In genomic region chr11:63869171-63869591, GRCh38 we compare ENCODE assay signal across 13 cellular contexts. TPM values are rescaled to one million over a fixed set of nuclear protein-coding genes. Genes with fewer than 3 reads are reported as not detected.
DNase-seq lines count a peak whose midpoint lies in the region; ATAC-seq and TF ChIP-seq lines count a peak whose summit lies in the region.
"Had no signal": no experiment of that assay in that cellular context is flagged by ENCODE, and none has a peak within 500 bp of the region (broad histone marks: within the 10 kb centered on the region; RNA-seq: fewer than 3 reads in every experiment).

No MANE protein-coding gene starts in this region.

- H3K4me1 ChIP-seq in breast epithelium (peaks cover 15 to 48% of the 10 kb centered on the region in 2 donors), upper lobe of left lung (peaks cover 88 to 97% (median 94%) of the 10 kb centered on the region in 4 donors), HAP-1 (peaks cover 4% of the 10 kb centered on the region; the same call in 1 of the 2 replicates)

- no peaks in the 10 kb centered on the region for H3K27me3 Mint-ChIP-seq in MCF 10A (ENCODE audit: insufficient read depth, unreplicated experiment)
- no peaks in the 10 kb centered on the region for H3K27me3 Mint-ChIP-seq in activated naive CD8-positive, alpha-beta T cell

- ATAC-seq in left colon = peak; percentile 53
- ATAC-seq in upper lobe of left lung (ENCODE audit: low FRiP score in 2 of 2) = no peak
- ATAC-seq in GM19351 (IDR thresholded peaks at IDR 0.05; ENCODE audit: unreplicated experiment) = no peak
- ATAC-seq in HG03565 (IDR thresholded peaks at IDR 0.05; ENCODE audit: unreplicated experiment) = no peak

- no peak overlapping the region for H3K4me3 Mint-ChIP-seq in MCF 10A (ENCODE audit: unreplicated experiment)
- peak overlapping the region; percentile 43 for H3K4me3 Mint-ChIP-seq in activated naive CD8-positive, alpha-beta T cell

- TF ChIP-seq CTCF in breast epithelium (IDR thresholded peaks at IDR 0.05) (no peak), MCF 10A (IDR thresholded peaks at IDR 0.05; ENCODE audit: unreplicated experiment) (no peak), upper lobe of left lung (IDR thresholded peaks at IDR 0.05) (no peak)

- intact Hi-C loops in breast epithelium (cut with DNase I; ENCODE audit: low total_unique reads) (no loop called here), MCF 10A (cut with micrococcal nuclease) (no loop called here), left colon (cut with DNase I, micrococcal nuclease) (no loop called here)

- DNase-seq in breast epithelium (ENCODE audit: low spot score in 2 of 2) (no peak), MCF 10A (ENCODE audit: unreplicated experiment) (no peak), left colon (peak; percentile 73 to 79), upper lobe of left lung (peak in 1 of 2 donors; percentile 51), HAP-1 (ENCODE audit: low spot score in 2 of 2) (no peak)
- DNase-seq: activated naive CD4-positive, alpha-beta T cell treated with anti-CD3 and anti-CD28 coated beads, Interleukin-2, amount 50 U/mL, for 16 hours; NCI-H1436 treated with DMSO at 0.1 percent for 48 hours; stimulated activated CD4-positive, alpha-beta T cell treated with anti-CD3 and anti-CD28 coated beads, Interleukin-2, amount 100 ng/mL, for 48 hours had no signal

- no peak overlapping the region for H3K27ac Mint-ChIP-seq in MCF 10A (ENCODE audit: low read depth, unreplicated experiment)
- H3K27ac Mint-ChIP-seq in activated naive CD8-positive, alpha-beta T cell = peak overlapping the region; percentile 77

- H3K27me3 ChIP-seq in breast epithelium (no peaks in the 10 kb centered on the region), upper lobe of left lung (no peaks in the 10 kb centered on the region), HAP-1 (ENCODE audit: low read depth) (no peaks in the 10 kb centered on the region)
- H3K27me3 ChIP-seq: tibial nerve had no signal

- POLR2A ChIA-PET in MCF 10A (lab: Yijun Ruan, JAX) = interaction anchor here (0.5 to 2.7 kb wide), 3 partner anchors 20 to 30 kb away, joined by 3 to 19 read pairs (median 14); partner anchors contain the start of gene MARK2

- TF ChIP-seq EP300 in upper lobe of left lung (IDR thresholded peaks at IDR 0.05) = no peak

- H3K36me3 ChIP-seq in breast epithelium (no peaks in the 10 kb centered on the region), upper lobe of left lung (no peaks in the 10 kb centered on the region), HAP-1 (replicated peaks) (0 out of 2 replicates have a peak, but pooled peaks cover 4% of the 10 kb centered on the region)
- H3K36me3 ChIP-seq: tibial nerve had no signal

- peaks cover 47% of the 10 kb centered on the region for H3K4me1 Mint-ChIP-seq in MCF 10A (ENCODE audit: insufficient read depth, unreplicated experiment)
- peaks cover 83% of the 10 kb centered on the region for H3K4me1 Mint-ChIP-seq in activated naive CD8-positive, alpha-beta T cell (ENCODE audit: low read depth)

- no peaks in the 10 kb centered on the region for H3K9me3 Mint-ChIP-seq in MCF 10A (ENCODE audit: unreplicated experiment)
- H3K9me3 Mint-ChIP-seq in activated naive CD8-positive, alpha-beta T cell (ENCODE audit: low read depth) = no peaks in the 10 kb centered on the region
- H3K9me3 Mint-ChIP-seq: CD14-positive monocyte had no signal

- H3K4me3 ChIP-seq in breast epithelium = no peak overlapping the region
- no peak overlapping the region for H3K4me3 ChIP-seq in upper lobe of left lung
- no peak overlapping the region for H3K4me3 ChIP-seq in HAP-1
- H3K4me3 ChIP-seq: tibial nerve had no signal

- H3K27ac ChIP-seq in breast epithelium (peak overlapping the region; percentile 74 to 75), upper lobe of left lung (peak overlapping the region; percentile 32 to 76 (median 64))

- in situ Hi-C loops in HAP-1 (cut with MboI; ENCODE audit: low sequenced_read_pairs) = no loop called here

- no TSS peak for BruUV-seq in MCF 10A (replicated peaks; lab: Mats Ljungman, UMichigan)

- no peaks in the 10 kb centered on the region for H3K9me3 ChIP-seq in breast epithelium
- no peaks in the 10 kb centered on the region for H3K9me3 ChIP-seq in upper lobe of left lung
- no peaks in the 10 kb centered on the region for H3K9me3 ChIP-seq in HAP-1
- H3K9me3 ChIP-seq: tibial nerve had no signal

- CTCF ChIA-PET in MCF 10A (lab: Yijun Ruan, JAX) = interaction anchor here (0.6 to 2.2 kb wide), 2 partner anchors 31 to 33 kb away, joined by 3 to 19 read pairs; partner anchors contain the start of gene MARK2

- WGBS in upper lobe of left lung, 2 donors = 69 to 81% methylated on average over 2 to 7 of the region's 7 CpGs

- peaks cover 10% of the 10 kb centered on the region for H3K36me3 Mint-ChIP-seq in MCF 10A (ENCODE audit: insufficient read depth, unreplicated experiment)
- peaks cover 8% of the 10 kb centered on the region for H3K36me3 Mint-ChIP-seq in activated naive CD8-positive, alpha-beta T cell

- TF ChIP-seq POLR2A in breast epithelium (IDR thresholded peaks at IDR 0.05) = no peak
- TF ChIP-seq POLR2A in upper lobe of left lung (IDR thresholded peaks at IDR 0.05) = no peak

RNA-seq across cellular contexts. Expression of gene MARK2, which starts 30.3 kb away (rescaled TPM):
- total RNA-seq in breast epithelium (10 to 100 TPM; 12.6 to 34.0 (median 22.3) TPM), MCF 10A (2022) (36.9 and 39.8 TPM in 2 replicates), left colon (100 to 1,000 TPM in 1 of 2 donors, 10 to 100 TPM in 1; 91.8 to 100 TPM), upper lobe of left lung (10 to 100 TPM; 41.7 to 67.1 (median 50.7) TPM)

RNA-seq across cellular contexts. Expression of gene RCOR2, which starts 47.8 kb away (rescaled TPM):
- total RNA-seq in breast epithelium (under 1 TPM; 0.16 to 0.33 (median 0.29) TPM), MCF 10A (2022) (0.15 TPM in 1 of 2 replicates, not detected in the other), left colon (1 to 10 TPM; 2.1 to 2.5 TPM), upper lobe of left lung (under 1 TPM in 2 of 6 donors, not detected in 4; 0.14 to 0.40 TPM)

RNA-seq across cellular contexts. Expression of gene SPINDOC, which starts 55.9 kb away (rescaled TPM):
- total RNA-seq in breast epithelium (10 to 100 TPM in 2 of 3 donors, 1 to 10 TPM in 1; 4.8 to 13.8 (median 12.1) TPM), MCF 10A (2022) (17.1 and 21.4 TPM in 2 replicates), left colon (1 to 10 TPM; 6.4 to 7.1 TPM), upper lobe of left lung (10 to 100 TPM in 5 of 6 donors, 1 to 10 TPM in 1; 9.0 to 22.5 (median 16.3) TPM)

Comparison
In these comparisons a context has a peak if more than half of its experiments do, and no peak if none do; other contexts are left out.
1. DNase-seq: peak in left colon (2 of 2); none in breast epithelium (0 of 2), MCF 10A (single experiment) and HAP-1 (0 of 2).